ENCODE assay signal across 36 cellular contexts in the genomic region with DNA sequence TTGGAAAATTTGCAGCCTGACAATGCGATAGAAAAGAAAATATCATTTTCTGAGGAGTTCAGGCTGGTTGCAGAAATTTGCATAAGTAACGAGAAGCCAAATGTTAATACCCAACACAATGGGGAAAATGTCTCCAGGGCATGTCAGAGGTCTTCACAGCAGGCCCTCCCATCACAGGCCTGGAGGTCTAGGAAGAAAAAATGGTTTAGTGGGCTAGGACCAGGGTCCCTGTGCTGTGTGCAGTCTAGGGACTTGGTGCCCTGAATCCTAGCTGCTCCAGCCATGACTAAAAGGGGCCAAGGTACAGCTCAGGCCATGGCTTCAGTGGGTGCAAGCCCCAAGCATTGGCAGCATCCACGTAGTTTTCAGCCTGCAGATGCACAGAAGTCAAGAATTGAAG.
"Had no signal": no experiment of that assay in that cellular context is flagged by ENCODE, and none has a peak within 500 bp of the region (broad histone marks: within the 10 kb centered on the region; RNA-seq: fewer than 3 reads in every experiment).

No MANE protein-coding gene starts in this region.

- H3K4me3 ChIP-seq: MG63 had no signal

- H3K36me3 ChIP-seq: MG63 had no signal

- H3K27me3 ChIP-seq: MG63 had no signal

- DNase-seq: Karpas-422, Kasumi-1, MG63, MM.1S, MV-4-11, NCI-H1048, NCI-H1092, NCI-H1092 treated with DMSO at 0.1 percent for 48 hours, NCI-H1105, NCI-H1105 treated with DMSO at 0.1 percent for 48 hours, NCI-H1417, NCI-H1417 treated with DMSO at 0.1 percent for 48 hours, NCI-H1436, NCI-H1436 treated with DMSO at 0.1 percent for 48 hours, NCI-H146, NCI-H1694, NCI-H1694 treated with DMSO at 0.1 percent for 48 hours, NCI-H187, NCI-H187 treated with DMSO at 0.1 percent for 48 hours, NCI-H1930, NCI-H2029, NCI-H2029 treated with DMSO at 0.1 percent for 48 hours, NCI-H2081, NCI-H2081 treated with DMSO at 0.1 percent for 48 hours, NCI-H2107, NCI-H2171, NCI-H2171 treated with DMSO at 0.1 percent for 48 hours, NCI-H2227 treated with DMSO at 0.1 percent for 48 hours, NCI-H226, NCI-H345, NCI-H446, NCI-H446 treated with DMSO at 0.1 percent for 48 hours, NCI-H510A, NCI-H510A treated with DMSO at 0.1 percent for 48 hours, NCI-H524, NCI-H524 treated with DMSO at 0.1 percent for 48 hours had no signal
